19 cellular contexts compared by ENCODE assay signal in genomic region chrY:8644926-8645325, GRCh38.
"Had no signal": no experiment of that assay in that cellular context is flagged by ENCODE, and none has a peak within 500 bp of the region (broad histone marks: within the 10 kb centered on the region; RNA-seq: fewer than 3 reads in every experiment).

No MANE protein-coding gene starts in this region.

- ATAC-seq: left cardiac atrium; left lung; naive thymus-derived CD8-positive, alpha-beta T cell; pancreas; right cardiac atrium had no signal

- H3K27ac Mint-ChIP-seq: naive thymus-derived CD8-positive, alpha-beta T cell; nephron progenitor cell; progenitor cell of endocrine pancreas had no signal

- H3K4me3 Mint-ChIP-seq: naive thymus-derived CD8-positive, alpha-beta T cell; nephron progenitor cell had no signal

- H3K36me3 Mint-ChIP-seq: naive thymus-derived CD8-positive, alpha-beta T cell had no signal

- H3K4me1 Mint-ChIP-seq: naive thymus-derived CD8-positive, alpha-beta T cell; nephron progenitor cell had no signal

- H3K27me3 Mint-ChIP-seq: progenitor cell of endocrine pancreas had no signal

- H3K9me3 Mint-ChIP-seq: naive thymus-derived CD8-positive, alpha-beta T cell; nephron progenitor cell had no signal

- DNase-seq: dermis blood vessel endothelial cell; effector memory CD4-positive, alpha-beta T cell; esophagus squamous epithelium; foreskin melanocyte; left cardiac atrium; left lung; mesendoderm; midbrain; naive thymus-derived CD8-positive, alpha-beta T cell; nephron progenitor cell; pancreas; right cardiac atrium; small intestine; stimulated activated CD4-positive, alpha-beta T cell treated with anti-CD3 and anti-CD28 coated beads, Interleukin-15, amount 100 ng/mL, for 24 hours; stimulated activated CD4-positive, alpha-beta T cell treated with anti-CD3 and anti-CD28 coated beads, Interleukin-2, amount 100 ng/mL, for 48 hours; stimulated activated naive CD4-positive, alpha-beta T cell treated with Interleukin-2 at 50 U/mL for 16 hours; stomach; upper lobe of left lung had no signal
